15 cellular contexts compared by ENCODE assay signal in the genomic region with DNA sequence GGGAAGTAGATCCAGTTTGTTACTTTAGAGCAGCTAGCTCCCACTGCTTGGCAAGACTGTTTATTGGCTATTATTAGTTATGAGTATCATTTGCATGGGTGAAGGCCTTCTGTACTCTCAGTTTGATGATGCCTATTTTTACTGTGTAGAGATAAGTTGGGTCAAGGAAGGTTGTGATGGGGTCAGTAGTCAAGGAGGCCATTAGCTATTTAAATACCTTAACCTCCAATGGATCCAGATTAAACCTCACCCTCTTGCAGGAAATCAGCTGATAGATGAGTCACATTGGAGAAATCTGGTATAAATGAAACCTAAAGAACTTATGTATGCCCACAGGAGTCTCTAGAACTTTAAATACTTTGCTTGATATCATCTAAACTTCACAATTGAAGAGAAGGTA. TPM values are rescaled to one million over a fixed set of nuclear protein-coding genes. Genes with fewer than 3 reads are reported as not detected.
DNase-seq lines count a peak whose midpoint lies in the region; ATAC-seq and TF ChIP-seq lines count a peak whose summit lies in the region.
"Had no signal": no experiment of that assay in that cellular context is flagged by ENCODE, and none has a peak within 500 bp of the region (broad histone marks: within the 10 kb centered on the region; RNA-seq: fewer than 3 reads in every experiment).

No MANE protein-coding gene starts in this region.

- POLR2A ChIA-PET in activated CD4-positive, alpha-beta T cell treated with anti-CD3 and anti-CD28 coated beads for 36 hours (lab: Charles Lee): no interaction called here
- POLR2A ChIA-PET in activated CD4-positive, alpha-beta memory T cell treated with anti-CD3 and anti-CD28 coated beads, Interleukin-2, amount 10 ng/mL, durations not matched to agents 7 days and 5 days (lab: Charles Lee): interaction anchor here (0.7 to 4.7 kb wide), 16 partner anchors 9 to 1063 kb away, joined by 3 to 25 read pairs (median 9); partner anchors contain the start of genes FSIP1, RASGRP1 and THBS1

- H3K27me3 Mint-ChIP-seq in activated CD4-positive, alpha-beta T cell treated with anti-CD3 and anti-CD28 coated beads for 36 hours: peaks cover 2% of the 10 kb centered on the region
- no peaks in the 10 kb centered on the region for H3K27me3 Mint-ChIP-seq in activated CD4-positive, alpha-beta memory T cell treated with anti-CD3 and anti-CD28 coated beads, Interleukin-2, amount 10 ng/mL, durations not matched to agents 7 days and 5 days

- ATAC-seq in activated CD4-positive, alpha-beta T cell treated with anti-CD3 and anti-CD28 coated beads for 36 hours: no peak

- peak overlapping the region; percentile 93 for H3K27ac Mint-ChIP-seq in activated CD4-positive, alpha-beta T cell treated with anti-CD3 and anti-CD28 coated beads for 36 hours
- peak overlapping the region; percentile 99 for H3K27ac Mint-ChIP-seq in activated CD4-positive, alpha-beta memory T cell treated with anti-CD3 and anti-CD28 coated beads, Interleukin-2, amount 10 ng/mL, durations not matched to agents 7 days and 5 days

- peaks cover 74% of the 10 kb centered on the region for H3K4me1 Mint-ChIP-seq in activated CD4-positive, alpha-beta T cell treated with anti-CD3 and anti-CD28 coated beads for 36 hours
- H3K4me1 Mint-ChIP-seq in activated CD4-positive, alpha-beta memory T cell treated with anti-CD3 and anti-CD28 coated beads, Interleukin-2, amount 10 ng/mL, durations not matched to agents 7 days and 5 days: peaks cover 91% of the 10 kb centered on the region

- TF ChIP-seq CTCF in fibroblast of mammary gland (conservative IDR thresholded peaks at IDR 0.05; ENCODE audit: control insufficient read depth, insufficient read depth, low read depth, low read length) (no peak), retinal pigment epithelial cell (conservative IDR thresholded peaks at IDR 0.05; ENCODE audit: low read depth, low read length) (no peak)

- H3K4me3 Mint-ChIP-seq in activated CD4-positive, alpha-beta T cell treated with anti-CD3 and anti-CD28 coated beads for 36 hours: no peak overlapping the region
- peak overlapping the region; percentile 71 for H3K4me3 Mint-ChIP-seq in activated CD4-positive, alpha-beta memory T cell treated with anti-CD3 and anti-CD28 coated beads, Interleukin-2, amount 10 ng/mL, durations not matched to agents 7 days and 5 days

- TF ChIP-seq POLR2A in erythroblast (IDR thresholded peaks at IDR 0.05; ENCODE audit: low read length): no peak

- peaks cover 6% of the 10 kb centered on the region for H3K36me3 Mint-ChIP-seq in activated CD4-positive, alpha-beta T cell treated with anti-CD3 and anti-CD28 coated beads for 36 hours (ENCODE audit: low read depth)
- H3K36me3 Mint-ChIP-seq in activated CD4-positive, alpha-beta memory T cell treated with anti-CD3 and anti-CD28 coated beads, Interleukin-2, amount 10 ng/mL, durations not matched to agents 7 days and 5 days (ENCODE audit: low read depth): peaks cover 54% of the 10 kb centered on the region

- intact Hi-C loops in activated CD4-positive, alpha-beta T cell treated with anti-CD3 and anti-CD28 coated beads for 36 hours (cut with DNase I, micrococcal nuclease): loop anchor here (1.0 to 10.0 kb wide), 5 partner anchors 17 to 1011 kb away; partner anchors contain the start of genes EIF2AK4 (in 1 of the 2) and FSIP1 (in 1 of the 2)

- CTCF ChIA-PET in activated CD4-positive, alpha-beta T cell treated with anti-CD3 and anti-CD28 coated beads for 36 hours (lab: Charles Lee): interaction anchor here (1.6 kb wide), 1 partner anchor 60 kb away, joined by 4 read pairs; no protein-coding TSS in a partner anchor
- CTCF ChIA-PET in activated CD4-positive, alpha-beta memory T cell treated with anti-CD3 and anti-CD28 coated beads, Interleukin-2, amount 10 ng/mL, durations not matched to agents 7 days and 5 days (lab: Charles Lee): interaction anchor here (1.1 to 1.9 kb wide), 4 partner anchors 15 to 926 kb away, joined by 3 to 7 read pairs (median 5); no protein-coding TSS in a partner anchor

- no peak overlapping the region for H3K4me3 ChIP-seq in fibroblast of mammary gland (ENCODE audit: control insufficient read depth, low read depth, low read length)
- H3K4me3 ChIP-seq in retinal pigment epithelial cell (ENCODE audit: low read length): no peak overlapping the region
- H3K4me3 ChIP-seq: prostate gland, SK-N-MC had no signal

- H3K9me3 Mint-ChIP-seq in activated CD4-positive, alpha-beta T cell treated with anti-CD3 and anti-CD28 coated beads for 36 hours (ENCODE audit: low read depth): peaks cover 11% of the 10 kb centered on the region
- peaks cover 15% of the 10 kb centered on the region for H3K9me3 Mint-ChIP-seq in activated CD4-positive, alpha-beta memory T cell treated with anti-CD3 and anti-CD28 coated beads, Interleukin-2, amount 10 ng/mL, durations not matched to agents 7 days and 5 days

- no peak for DNase-seq in activated CD4-positive, alpha-beta T cell treated with anti-CD3 and anti-CD28 coated beads for 36 hours
- no peak for DNase-seq in activated CD4-positive, alpha-beta T cell treated with anti-CD3 and anti-CD28 coated beads, Interleukin-2, amount 50 U/mL, for 1 hour
- no peak for DNase-seq in activated CD4-positive, alpha-beta memory T cell treated with anti-CD3 and anti-CD28 coated beads, Interleukin-2, amount 10 ng/mL, durations not matched to agents 7 days and 5 days
- DNase-seq in fibroblast of mammary gland (ENCODE audit: low read depth) (peak; percentile 57), retinal pigment epithelial cell (ENCODE audit: low read depth) (peak; percentile 47), NCI-H526 treated with DMSO at 0.1 percent for 48 hours (lab: John Stamatoyannopoulos, UW) (no peak), ureter (ENCODE audit: low spot score) (no peak), erythroblast (lab: John Stamatoyannopoulos, UW) (no peak)
- DNase-seq: activated CD4-positive, CD25-positive, alpha-beta regulatory T cell; activated naive CD4-positive, alpha-beta T cell; DMS53; NCI-H1436 treated with DMSO at 0.1 percent for 48 hours; NCI-H82 had no signal

RNA-seq across cellular contexts. Expression of gene THBS1, which starts 45.0 kb away (rescaled TPM):
- under 1 TPM; 0.23 to 0.57 TPM for total RNA-seq in activated CD4-positive, alpha-beta T cell treated with anti-CD3 and anti-CD28 coated beads for 36 hours
- total RNA-seq in activated CD4-positive, alpha-beta memory T cell treated with anti-CD3 and anti-CD28 coated beads, Interleukin-2, amount 10 ng/mL, durations not matched to agents 7 days and 5 days: 1 to 10 TPM; 1.2 to 1.5 TPM
- 154 TPM for total RNA-seq in ureter

Comparison
In these comparisons a context has a peak if more than half of its experiments do, and no peak if none do; other contexts are left out.
1. DNase-seq: peak in fibroblast of mammary gland (single experiment) and retinal pigment epithelial cell (single experiment); none in activated CD4-positive, alpha-beta T cell treated with anti-CD3 and anti-CD28 coated beads for 36 hours (single experiment), activated CD4-positive, alpha-beta T cell treated with anti-CD3 and anti-CD28 coated beads, Interleukin-2, amount 50 U/mL, for 1 hour (single experiment), activated CD4-positive, alpha-beta memory T cell treated with anti-CD3 and anti-CD28 coated beads, Interleukin-2, amount 10 ng/mL, durations not matched to agents 7 days and 5 days (single experiment), NCI-H526 treated with DMSO at 0.1 percent for 48 hours (single experiment), ureter (single experiment) and erythroblast (0 of 2).
2. RNA of gene THBS1, which starts 45.0 kb away (total RNA-seq): 154 TPM in ureter (single experiment); 1.2 to 1.5 TPM in activated CD4-positive, alpha-beta memory T cell treated with anti-CD3 and anti-CD28 coated beads, Interleukin-2, amount 10 ng/mL, durations not matched to agents 7 days and 5 days and 0.23 to 0.57 TPM in activated CD4-positive, alpha-beta T cell treated with anti-CD3 and anti-CD28 coated beads for 36 hours; every median in the first group is over 10 times any median in the second.